20 cellular contexts compared by ENCODE assay signal in genomic region chr4:92307886-92308285, GRCh38. TPM values are rescaled to one million over a fixed set of nuclear protein-coding genes. Genes with fewer than 3 reads are reported as not detected.
DNase-seq lines count a peak whose midpoint lies in the region; ATAC-seq and TF ChIP-seq lines count a peak whose summit lies in the region.
"Had no signal": no experiment of that assay in that cellular context is flagged by ENCODE, and none has a peak within 500 bp of the region (broad histone marks: within the 10 kb centered on the region; RNA-seq: fewer than 3 reads in every experiment).

No MANE protein-coding gene starts in this region.

- no peak overlapping the region for H2BK120ac ChIP-seq in mesendoderm (ENCODE audit: low read depth, low read length)

- no peak overlapping the region for H4K8ac ChIP-seq in mesendoderm (ENCODE audit: low read depth, low read length)

- no peaks in the 10 kb centered on the region for H3K4me1 ChIP-seq in mesendoderm (ENCODE audit: control insufficient read depth, low read depth, low read length)
- peaks cover 12% of the 10 kb centered on the region for H3K4me1 ChIP-seq in smooth muscle cell (ENCODE audit: low read depth)

- no peak overlapping the region for H3K4me2 ChIP-seq in mesendoderm (ENCODE audit: low read length)
- peak overlapping the region; percentile 20 for H3K4me2 ChIP-seq in smooth muscle cell

- POLR2A ChIA-PET in HEK293T (lab: Yijun Ruan, JAX), result no interaction called here

- no CpG with 5 or more reads among the region's 4 CpGs for WGBS in mesendoderm (ENCODE audit: extremely low coverage, insufficient coverage, low lambda C conversion rate)
- 11% methylated on average over 4 of the region's 4 CpGs for WGBS in smooth muscle cell (ENCODE audit: low lambda C conversion rate)

- no peaks in the 10 kb centered on the region for H3K79me2 ChIP-seq in mesendoderm (ENCODE audit: control insufficient read depth, insufficient read depth, low read length)
- H3K79me2 ChIP-seq in smooth muscle cell (ENCODE audit: low read depth), result no peaks in the 10 kb centered on the region

- no peak overlapping the region for H3K4ac ChIP-seq in mesendoderm (ENCODE audit: low read depth, low read length)

- no peaks in the 10 kb centered on the region for H3K36me3 ChIP-seq in mesendoderm (ENCODE audit: control insufficient read depth, insufficient read depth, low read length)
- no peaks in the 10 kb centered on the region for H3K36me3 ChIP-seq in smooth muscle cell (ENCODE audit: low read depth)

- DNase-seq in HEK293T (ENCODE audit: extremely low spot score) (peak; percentile 8), cerebellar cortex (ENCODE audit: low spot score) (peak; percentile 69), mesendoderm (no peak), smooth muscle cell (lab: John Stamatoyannopoulos, UW; ENCODE audit: unreplicated experiment) (no peak), GM13977 (ENCODE audit: low spot score) (no peak)
- DNase-seq: ACHN, AML-193, COR-L47, DMS153, GM23248, HFFc6, NCI-H1105 treated with DMSO at 0.1 percent for 48 hours, NCI-H1694 treated with DMSO at 0.1 percent for 48 hours, NCI-H774 had no signal

- no peak for TF ChIP-seq CTCF in smooth muscle cell (IDR thresholded peaks at IDR 0.05; ENCODE audit: borderline replicate concordance, insufficient read depth, poor library complexity, severe bottlenecking)
- TF ChIP-seq CTCF in GM13977 (IDR thresholded peaks at IDR 0.05; ENCODE audit: extremely low read depth, insufficient read depth, missing control alignments), result no peak

- H3K27ac ChIP-seq in mesendoderm (ENCODE audit: low read depth, low read length) (no peak overlapping the region), smooth muscle cell (ENCODE audit: low read depth) (no peak overlapping the region)
- H3K27ac ChIP-seq: GM23248, RWPE1 had no signal

- CTCF ChIA-PET in HEK293T (lab: Yijun Ruan, JAX), result interaction anchor here (0.6 kb wide), 1 partner anchor 37 kb away, joined by 4 read pairs; no protein-coding TSS in a partner anchor

- H3F3A ChIP-seq in smooth muscle cell (ENCODE audit: low read depth), result no peaks in the 10 kb centered on the region

- no peaks in the 10 kb centered on the region for H3K9me3 ChIP-seq in smooth muscle cell (replicated peaks; ENCODE audit: low read depth)

- H3K27me3 ChIP-seq in mesendoderm (ENCODE audit: insufficient read depth, low read length, poor library complexity) (peaks cover 2% of the 10 kb centered on the region), smooth muscle cell (ENCODE audit: low read depth) (peaks cover 46% of the 10 kb centered on the region)

- H3K79me1 ChIP-seq in mesendoderm (ENCODE audit: low read length), result no peaks in the 10 kb centered on the region

- no peak overlapping the region for H3K56ac ChIP-seq in mesendoderm (ENCODE audit: low read length)

- no peak overlapping the region for H2BK5ac ChIP-seq in mesendoderm (ENCODE audit: low read length)

- no peak overlapping the region for H2AK5ac ChIP-seq in mesendoderm (ENCODE audit: low read length)

- H3K4me3 ChIP-seq in mesendoderm (ENCODE audit: low read length) (no peak overlapping the region), smooth muscle cell (no peak overlapping the region)
- H3K4me3 ChIP-seq: GM23248 had no signal

- ATAC-seq in SK-N-SH treated with all-trans-retinoic acid at 6 μM for 48 hours (no peak), HG02938 (IDR thresholded peaks at IDR 0.05; ENCODE audit: unreplicated experiment) (no peak)

- H4K5ac ChIP-seq in mesendoderm (ENCODE audit: low read length), result no peak overlapping the region

- peak overlapping the region; percentile 74 for H2BK15ac ChIP-seq in mesendoderm (replicated peaks; ENCODE audit: low read depth)

- in situ Hi-C loops in GM13977 (cut with MboI; ENCODE audit: low pct_unique_long_range_greater_than_20kb, low sequenced_read_pairs, unreplicated experiment), result no loop called here

- H3K9ac ChIP-seq in mesendoderm (ENCODE audit: low read length) (no peak overlapping the region), smooth muscle cell (ENCODE audit: low read depth) (no peak overlapping the region)
- H3K9ac ChIP-seq: GM23248 had no signal

- H3K23ac ChIP-seq in mesendoderm (ENCODE audit: low read length), result no peak overlapping the region

- H4K20me1 ChIP-seq in smooth muscle cell (ENCODE audit: low read depth), result no peaks in the 10 kb centered on the region

- H3K18ac ChIP-seq in mesendoderm (ENCODE audit: low read length), result no peak overlapping the region

- H2AFZ ChIP-seq in smooth muscle cell (ENCODE audit: low read depth), result peak overlapping the region; percentile 63
- H2AFZ ChIP-seq: GM23248 had no signal

TF ChIP-seq in HEK293T, 16 proteins besides CTCF, POLR2A, EP300 and RAD21:
- TF ChIP-seq CTBP1 (IDR thresholded peaks at IDR 0.05; ENCODE audit: borderline replicate concordance), result no peak
- TF ChIP-seq PKNOX1 (IDR thresholded peaks at IDR 0.05), result peak; percentile 83
- no peak for TF ChIP-seq BHLHE40 (IDR thresholded peaks at IDR 0.05; ENCODE audit: borderline replicate concordance)

TF ChIP-seq in SK-N-SH treated with all-trans-retinoic acid at 6 μM for 48 hours, 23 proteins besides CTCF, POLR2A, EP300 and RAD21:
- TF ChIP-seq CSDC2 (CRISPR knock-in tag; IDR thresholded peaks at IDR 0.05), result no peak

RNA-seq across cellular contexts. Expression of gene GRID2, which starts 4.1 kb away (rescaled TPM):
- 29.2 TPM for polyA plus RNA-seq in mesendoderm (2013, experiment 1 of 2)
- polyA plus RNA-seq in mesendoderm (2013, experiment 2 of 2), result 29.6 TPM
- total RNA-seq in smooth muscle cell, result 1.0 and 1.2 TPM in 2 replicates
- polyA plus RNA-seq in smooth muscle cell, result not detected in 2 replicates
- total RNA-seq: GM23248, HFFc6, HT1080, LHCN-M2 had no signal
- polyA plus RNA-seq: GM23248, IgD-negative memory B cell had no signal

Comparison
In these comparisons a context has a peak if more than half of its experiments do, and no peak if none do; other contexts are left out.
1. DNase-seq: peak in HEK293T (single experiment) and cerebellar cortex (single experiment); none in mesendoderm (single experiment), smooth muscle cell (single experiment) and GM13977 (single experiment).